Comparison of ENCODE assay signal across 13 cellular contexts in the genomic region with DNA sequence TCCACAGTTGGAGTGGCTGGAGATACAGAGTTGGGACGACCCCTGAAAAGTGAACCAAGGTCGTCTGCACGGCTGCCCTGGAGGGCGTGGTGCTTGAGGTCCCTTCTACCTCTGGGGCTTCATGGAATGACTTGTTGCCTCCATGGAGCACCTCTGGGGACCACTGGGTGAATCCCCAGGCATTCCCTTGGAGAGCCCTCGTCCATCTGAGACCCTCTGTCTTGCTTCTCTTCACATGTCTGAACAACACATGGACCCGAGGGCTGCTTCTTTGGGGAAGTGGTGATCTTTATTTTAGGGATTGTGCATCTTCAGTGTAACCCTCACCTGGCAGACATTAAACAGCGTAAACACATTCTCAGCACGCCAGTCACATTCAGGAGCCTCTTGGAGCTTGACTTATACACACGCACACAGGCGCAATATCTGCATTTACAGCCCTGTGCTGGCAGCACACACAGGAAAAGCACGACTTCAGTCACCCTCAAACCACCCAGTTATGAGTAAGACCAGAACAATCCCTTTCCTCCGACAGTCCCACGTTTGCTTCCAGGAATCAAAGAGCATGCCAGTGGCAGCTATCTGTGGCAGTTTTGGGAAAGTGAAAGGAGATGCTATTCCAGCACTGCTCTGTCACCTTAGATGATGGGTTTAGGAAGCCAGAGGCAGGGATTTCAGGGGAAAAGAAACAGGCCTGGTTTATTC. TPM values are rescaled to one million over a fixed set of nuclear protein-coding genes. Genes with fewer than 3 reads are reported as not detected.
DNase-seq lines count a peak whose midpoint lies in the region; TF ChIP-seq lines count a peak whose summit lies in the region.
"Had no signal": no experiment of that assay in that cellular context is flagged by ENCODE, and none has a peak within 500 bp of the region (broad histone marks: within the 10 kb centered on the region; RNA-seq: fewer than 3 reads in every experiment).

No MANE protein-coding gene starts in this region.

- DNase-seq in AG08396 (ENCODE audit: low spot score): peak; percentile 65
- DNase-seq in LoVo (ENCODE audit: low spot score): peak; percentile 9
- peak; percentile 77 for DNase-seq in dermis blood vessel endothelial cell
- DNase-seq in mesenteric fat pad (ENCODE audit: low spot score): peak; percentile 68
- no peak for DNase-seq in HuH-7.5 (ENCODE audit: low spot score)
- DNase-seq in suprapubic skin (ENCODE audit: low spot score in 2 of 2): no peak
- DNase-seq in NCI-H1694 (lab: John Stamatoyannopoulos, UW): no peak
- DNase-seq in stimulated activated CD4-positive, alpha-beta T cell treated with anti-CD3 and anti-CD28 coated beads, Interleukin-4, amount 100 ng/mL, for 24 hours: no peak
- DNase-seq: activated CD8-positive, alpha-beta T cell treated with anti-CD3 and anti-CD28 coated beads for 36 hours; anterior cingulate cortex; naive thymus-derived CD8-positive, alpha-beta T cell had no signal

- 71% methylated on average over 13 of the region's 13 CpGs for WGBS in suprapubic skin

- H3K4me1 ChIP-seq in suprapubic skin: no peaks in the 10 kb centered on the region

- TF ChIP-seq EP300 in suprapubic skin (IDR thresholded peaks at IDR 0.05): no peak

- H3K27me3 ChIP-seq in suprapubic skin: no peaks in the 10 kb centered on the region
- H3K27me3 ChIP-seq: Peyer's patch had no signal

- TF ChIP-seq POLR2A in suprapubic skin (IDR thresholded peaks at IDR 0.05): no peak

- H3K4me3 ChIP-seq in suprapubic skin: no peak overlapping the region
- H3K4me3 ChIP-seq: Peyer's patch had no signal

- peaks cover 20% of the 10 kb centered on the region for H3K36me3 ChIP-seq in suprapubic skin
- H3K36me3 ChIP-seq: Peyer's patch had no signal

- H3K9me3 ChIP-seq in suprapubic skin: no peaks in the 10 kb centered on the region
- H3K9me3 ChIP-seq: Peyer's patch had no signal

- no peak for TF ChIP-seq CTCF in suprapubic skin (IDR thresholded peaks at IDR 0.05)

- H3K27ac ChIP-seq in suprapubic skin: no peak overlapping the region

RNA-seq across cellular contexts. Expression of gene FAM107A, which starts 12.6 kb away (rescaled TPM):
- 2.9 and 9.3 TPM in 2 replicates for total RNA-seq in dermis blood vessel endothelial cell
- total RNA-seq in mesenteric fat pad: 39.2 TPM
- total RNA-seq in suprapubic skin: 10 to 100 TPM; 18.1 to 33.4 (median 24.6) TPM
- total RNA-seq: activated CD8-positive, alpha-beta T cell treated with anti-CD3 and anti-CD28 coated beads for 36 hours; CD8-positive, alpha-beta T cell; naive thymus-derived CD8-positive, alpha-beta T cell had no signal

RNA-seq across cellular contexts. Expression of gene ACOX2, which starts 27.6 kb away (rescaled TPM):
- total RNA-seq in dermis blood vessel endothelial cell (0.70 and 1.5 TPM in 2 replicates), mesenteric fat pad (18.8 TPM), suprapubic skin (10 to 100 TPM in 1 of 4 donors, 1 to 10 TPM in 3; 5.7 to 12.2 (median 8.5) TPM)
- total RNA-seq: activated CD8-positive, alpha-beta T cell treated with anti-CD3 and anti-CD28 coated beads for 36 hours; CD8-positive, alpha-beta T cell; naive thymus-derived CD8-positive, alpha-beta T cell had no signal

Comparison
In these comparisons a context has a peak if more than half of its experiments do, and no peak if none do; other contexts are left out.
1. DNase-seq: peak in AG08396 (single experiment), LoVo (single experiment), dermis blood vessel endothelial cell (single experiment) and mesenteric fat pad (single experiment); none in HuH-7.5 (single experiment), suprapubic skin (0 of 2), NCI-H1694 (single experiment) and stimulated activated CD4-positive, alpha-beta T cell treated with anti-CD3 and anti-CD28 coated beads, Interleukin-4, amount 100 ng/mL, for 24 hours (single experiment).